In genomic region chr1:205488074-205488723, GRCh38 we compare ENCODE assay signal across 7 cellular contexts. TPM values are rescaled to one million over a fixed set of nuclear protein-coding genes. Genes with fewer than 3 reads are reported as not detected.
DNase-seq lines count a peak whose midpoint lies in the region; ATAC-seq and TF ChIP-seq lines count a peak whose summit lies in the region.

No MANE protein-coding gene starts in this region.

- no peaks in the 10 kb centered on the region for H3K27me3 ChIP-seq in Loucy (ENCODE audit: insufficient read depth, low read length, poor library complexity, severe bottlenecking)

- no peaks in the 10 kb centered on the region for H4K20me1 ChIP-seq in Loucy (ENCODE audit: insufficient read depth, low read length, poor library complexity, severe bottlenecking)

- no peak overlapping the region for H3K4me2 ChIP-seq in Loucy (ENCODE audit: low read depth, low read length, poor library complexity, severe bottlenecking)

- H3K9ac ChIP-seq in Loucy (ENCODE audit: low read depth, low read length, poor library complexity, severe bottlenecking) = no peak overlapping the region

- DNase-seq in GM10248 (ENCODE audit: extremely low spot score) (peak; percentile 79), head of caudate nucleus (peak in 40 of 42 donors; percentile 45 to 90 (median 75)), progenitor cell of endocrine pancreas (ENCODE audit: low spot score, unreplicated experiment) (peak; percentile 30)
- DNase-seq in activated naive CD8-positive, alpha-beta T cell treated with anti-CD3 and anti-CD28 coated beads, Interleukin-2, amount 10 ng/mL, durations not matched to agents 7 days and 5 days = no peak

- no peaks in the 10 kb centered on the region for H3K36me3 ChIP-seq in Loucy (ENCODE audit: insufficient read depth, low read length)

- H3K27me3 Mint-ChIP-seq in activated naive CD8-positive, alpha-beta T cell treated with anti-CD3 and anti-CD28 coated beads, Interleukin-2, amount 10 ng/mL, durations not matched to agents 7 days and 5 days = peaks cover 38% of the 10 kb centered on the region
- peaks cover 36% of the 10 kb centered on the region for H3K27me3 Mint-ChIP-seq in progenitor cell of endocrine pancreas

- no peak overlapping the region for H3K27ac Mint-ChIP-seq in activated naive CD8-positive, alpha-beta T cell treated with anti-CD3 and anti-CD28 coated beads, Interleukin-2, amount 10 ng/mL, durations not matched to agents 7 days and 5 days
- no peak overlapping the region for H3K27ac Mint-ChIP-seq in progenitor cell of endocrine pancreas

- no peaks in the 10 kb centered on the region for H3K9me3 Mint-ChIP-seq in activated naive CD8-positive, alpha-beta T cell treated with anti-CD3 and anti-CD28 coated beads, Interleukin-2, amount 10 ng/mL, durations not matched to agents 7 days and 5 days
- no peaks in the 10 kb centered on the region for H3K9me3 Mint-ChIP-seq in progenitor cell of endocrine pancreas (ENCODE audit: low read depth)

- POLR2A ChIA-PET in GM10248 (lab: Yijun Ruan, JAX) = no interaction called here
- POLR2A ChIA-PET in activated naive CD8-positive, alpha-beta T cell treated with anti-CD3 and anti-CD28 coated beads, Interleukin-2, amount 10 ng/mL, durations not matched to agents 7 days and 5 days (lab: Charles Lee) = interaction anchor here (1.7 kb wide), 1 partner anchor 36 kb away, joined by 8 read pairs; no protein-coding TSS in a partner anchor

- H3K4me3 Mint-ChIP-seq in activated naive CD8-positive, alpha-beta T cell treated with anti-CD3 and anti-CD28 coated beads, Interleukin-2, amount 10 ng/mL, durations not matched to agents 7 days and 5 days = no peak overlapping the region
- no peak overlapping the region for H3K4me3 Mint-ChIP-seq in progenitor cell of endocrine pancreas (ENCODE audit: low read depth)

- H3K9me3 ChIP-seq in Loucy (ENCODE audit: insufficient read depth, low read depth, low read length) = no peaks in the 10 kb centered on the region

- peaks cover 10% of the 10 kb centered on the region for H3K4me1 Mint-ChIP-seq in activated naive CD8-positive, alpha-beta T cell treated with anti-CD3 and anti-CD28 coated beads, Interleukin-2, amount 10 ng/mL, durations not matched to agents 7 days and 5 days
- H3K4me1 Mint-ChIP-seq in progenitor cell of endocrine pancreas (ENCODE audit: low read depth) = no peaks in the 10 kb centered on the region

- H3K4me3 ChIP-seq in Loucy (ENCODE audit: low read length, poor library complexity, severe bottlenecking) = no peak overlapping the region

- CTCF ChIA-PET in GM10248 (lab: Yijun Ruan, JAX) = interaction anchor here (0.7 to 12.8 kb wide), 29 partner anchors 10 to 1221 kb away, joined by 3 to 194 read pairs (median 4); partner anchors contain the start of genes ELK4 and KLHDC8A

- ATAC-seq in activated naive CD8-positive, alpha-beta T cell treated with anti-CD3 and anti-CD28 coated beads, Interleukin-2, amount 10 ng/mL, durations not matched to agents 7 days and 5 days (ENCODE audit: low read depth) = peak; percentile 75
- ATAC-seq in HG02678 (IDR thresholded peaks at IDR 0.05; ENCODE audit: unreplicated experiment) = no peak

- no peaks in the 10 kb centered on the region for H3F3A ChIP-seq in Loucy (ENCODE audit: low read depth)

- H2AFZ ChIP-seq in Loucy (ENCODE audit: low read length) = no peak overlapping the region

- intact Hi-C loops in head of caudate nucleus (cut with DNase I) = loop anchor here (2.0 to 10.0 kb wide), 3 partner anchors 37 to 151 kb away; no protein-coding TSS in a partner anchor

- TF ChIP-seq CTCF in GM10248 (IDR thresholded peaks at IDR 0.05; ENCODE audit: control extremely low read depth, extremely low read depth, low read depth, missing control alignments) (peak; percentile 80), Loucy (conservative IDR thresholded peaks at IDR 0.05; ENCODE audit: low read length) (peak; percentile 88), progenitor cell of endocrine pancreas (IDR thresholded peaks at IDR 0.05; ENCODE audit: unreplicated experiment) (peak; percentile 84)

- H3K4me1 ChIP-seq in Loucy (ENCODE audit: insufficient read depth, low read length, poor library complexity, severe bottlenecking) = peaks cover 6% of the 10 kb centered on the region

- H3K9me2 ChIP-seq in Loucy (replicated peaks; ENCODE audit: low read depth, low read length) = no peaks in the 10 kb centered on the region

- no peaks in the 10 kb centered on the region for H3K79me2 ChIP-seq in Loucy (ENCODE audit: insufficient read depth, low read length)

- H3K36me3 Mint-ChIP-seq in activated naive CD8-positive, alpha-beta T cell treated with anti-CD3 and anti-CD28 coated beads, Interleukin-2, amount 10 ng/mL, durations not matched to agents 7 days and 5 days = no peaks in the 10 kb centered on the region
- no peaks in the 10 kb centered on the region for H3K36me3 Mint-ChIP-seq in progenitor cell of endocrine pancreas (ENCODE audit: insufficient read depth)

TF ChIP-seq in PFSK-1, 5 proteins besides CTCF, POLR2A, EP300 and RAD21:
- TF ChIP-seq REST (IDR thresholded peaks at IDR 0.05; ENCODE audit: insufficient read depth in 1 of 2, low read depth in 2 of 2, low read length in 2 of 2) (peak; percentile 84 to 97), FOXP2 (optimal IDR thresholded peaks at IDR 0.05; ENCODE audit: borderline replicate concordance, extremely low read depth, extremely low read length, insufficient read depth) (no peak)
TF ChIP-seq in PFSK-1: peak in this region for 1.

RNA-seq across cellular contexts. Expression of gene CDK18, which starts 16.3 kb away (rescaled TPM):
- polyA plus RNA-seq in PFSK-1 (2012; ENCODE audit: insufficient read length, low read depth) = 0.39 TPM
- 1 to 10 TPM; 7.4 to 9.9 TPM for total RNA-seq in activated naive CD8-positive, alpha-beta T cell treated with anti-CD3 and anti-CD28 coated beads, Interleukin-2, amount 10 ng/mL, durations not matched to agents 7 days and 5 days
- 23.9 and 24.5 TPM in 2 replicates for total RNA-seq in progenitor cell of endocrine pancreas

RNA-seq across cellular contexts. Expression of gene BLACAT1, which starts 32.4 kb away (rescaled TPM):
- polyA plus RNA-seq in PFSK-1 (2012; ENCODE audit: insufficient read length, low read depth) = not detected
- under 1 TPM; 0.51 to 0.83 TPM for total RNA-seq in activated naive CD8-positive, alpha-beta T cell treated with anti-CD3 and anti-CD28 coated beads, Interleukin-2, amount 10 ng/mL, durations not matched to agents 7 days and 5 days
- 6.3 and 6.7 TPM in 2 replicates for total RNA-seq in progenitor cell of endocrine pancreas
